In the genomic region with DNA sequence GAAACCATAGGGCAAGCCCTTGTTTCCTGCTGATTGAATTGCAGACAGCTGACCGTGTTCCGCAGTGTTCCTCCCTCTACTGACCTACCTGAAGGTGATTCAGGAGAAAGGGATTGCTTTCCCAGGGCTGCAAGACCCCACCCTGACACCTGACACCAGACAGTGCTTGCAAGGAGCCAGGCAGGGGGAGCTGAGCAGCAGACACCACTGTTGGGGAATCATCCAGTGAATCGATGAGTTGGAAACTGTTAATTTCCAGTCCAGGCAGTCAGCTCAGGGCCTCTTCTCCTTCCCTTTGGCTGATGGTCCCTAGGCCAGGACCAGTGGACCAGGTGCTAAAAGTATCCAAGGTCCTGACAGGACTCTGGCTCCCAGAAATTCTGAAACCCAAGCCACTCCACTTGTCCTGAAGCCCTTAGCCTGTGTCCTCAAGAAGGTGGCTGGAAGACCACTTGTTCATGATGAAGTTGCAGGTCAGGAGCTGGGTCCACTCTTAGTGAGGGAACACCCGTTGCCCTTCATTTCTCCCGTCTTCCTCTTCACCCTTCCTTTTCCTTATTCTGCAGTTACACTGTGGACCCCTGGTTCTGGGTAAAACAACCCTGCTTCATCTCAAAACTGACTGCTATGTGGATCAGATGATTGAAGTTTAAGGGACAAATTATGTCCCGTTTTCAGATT, we compare ENCODE assay signal across 1 cellular context.
A peak's percentile ranks its signal among the peaks of the same experiment; 100 is the strongest.
TF ChIP-seq lines count a peak whose summit lies in the region.

No MANE protein-coding gene starts in this region.

TF ChIP-seq in H1, 55 proteins besides CTCF, POLR2A, EP300 and RAD21:
- no peak for TF ChIP-seq PHF8 (conservative IDR thresholded peaks at IDR 0.05; ENCODE audit: low read depth, low read length)
- TF ChIP-seq POLR2AphosphoS5 (IDR thresholded peaks at IDR 0.05; ENCODE audit: low read depth, low read length), result peak; percentile 90
- no peak for TF ChIP-seq BRCA1 (IDR thresholded peaks at IDR 0.05; ENCODE audit: low read depth, low read length)
- no peak for TF ChIP-seq SRF (IDR thresholded peaks at IDR 0.05; ENCODE audit: low read depth, low read length)
- TF ChIP-seq, protein P1, sequence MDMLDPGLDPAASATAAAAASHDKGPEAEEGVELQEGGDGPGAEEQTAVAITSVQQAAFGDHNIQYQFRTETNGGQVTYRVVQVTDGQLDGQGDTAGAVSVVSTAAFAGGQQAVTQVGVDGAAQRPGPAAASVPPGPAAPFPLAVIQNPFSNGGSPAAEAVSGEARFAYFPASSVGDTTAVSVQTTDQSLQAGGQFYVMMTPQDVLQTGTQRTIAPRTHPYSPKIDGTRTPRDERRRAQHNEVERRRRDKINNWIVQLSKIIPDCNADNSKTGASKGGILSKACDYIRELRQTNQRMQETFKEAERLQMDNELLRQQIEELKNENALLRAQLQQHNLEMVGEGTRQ (IDR thresholded peaks at IDR 0.05; ENCODE audit: low read length), result 0 out of 2 replicates have a peak, but pooled peaks have one; percentile 10
- TF ChIP-seq CEBPB (IDR thresholded peaks at IDR 0.05; ENCODE audit: low read depth, low read length), result no peak
- TF ChIP-seq CBX5 (IDR thresholded peaks at IDR 0.05; ENCODE audit: low read depth, low read length), result no peak
- TF ChIP-seq, protein P2, sequence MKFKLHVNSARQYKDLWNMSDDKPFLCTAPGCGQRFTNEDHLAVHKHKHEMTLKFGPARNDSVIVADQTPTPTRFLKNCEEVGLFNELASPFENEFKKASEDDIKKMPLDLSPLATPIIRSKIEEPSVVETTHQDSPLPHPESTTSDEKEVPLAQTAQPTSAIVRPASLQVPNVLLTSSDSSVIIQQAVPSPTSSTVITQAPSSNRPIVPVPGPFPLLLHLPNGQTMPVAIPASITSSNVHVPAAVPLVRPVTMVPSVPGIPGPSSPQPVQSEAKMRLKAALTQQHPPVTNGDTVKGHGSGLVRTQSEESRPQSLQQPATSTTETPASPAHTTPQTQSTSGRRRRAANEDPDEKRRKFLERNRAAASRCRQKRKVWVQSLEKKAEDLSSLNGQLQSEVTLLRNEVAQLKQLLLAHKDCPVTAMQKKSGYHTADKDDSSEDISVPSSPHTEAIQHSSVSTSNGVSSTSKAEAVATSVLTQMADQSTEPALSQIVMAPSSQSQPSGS (IDR thresholded peaks at IDR 0.05; ENCODE audit: low read length), result no peak; the same call in none of the 2 replicates
- TF ChIP-seq SIRT6 (IDR thresholded peaks at IDR 0.05; ENCODE audit: low read length), result peak; percentile 81
- TF ChIP-seq CTBP2 (IDR thresholded peaks at IDR 0.05; ENCODE audit: borderline replicate concordance, insufficient read depth, insufficient read length, low read length), result no peak
- 0 out of 4 replicates have a peak, but pooled peaks of 1 of the 2 experiments have one; percentile 29 for TF ChIP-seq SIN3A (conservative IDR thresholded peaks at IDR 0.05 in 1 of 2, IDR thresholded peaks at IDR 0.05 in 1 of 2; ENCODE audit: low read depth in 1 of 2, low read length in 2 of 2)
- TF ChIP-seq FOSL1 (IDR thresholded peaks at IDR 0.05; ENCODE audit: insufficient read depth, low read depth, low read length), result no peak
- peak; percentile 41; the same call in 1 of the 2 replicates for TF ChIP-seq CHD2 (IDR thresholded peaks at IDR 0.05; ENCODE audit: low read length)
- no peak for TF ChIP-seq KDM1A (IDR thresholded peaks at IDR 0.05; ENCODE audit: borderline replicate concordance, low read length)
- no peak for TF ChIP-seq TBP (IDR thresholded peaks at IDR 0.05; ENCODE audit: low read depth, low read length)
TF ChIP-seq in H1: peak in this region for 5.
